ENCODE assay signal across 25 cellular contexts in the genomic region with DNA sequence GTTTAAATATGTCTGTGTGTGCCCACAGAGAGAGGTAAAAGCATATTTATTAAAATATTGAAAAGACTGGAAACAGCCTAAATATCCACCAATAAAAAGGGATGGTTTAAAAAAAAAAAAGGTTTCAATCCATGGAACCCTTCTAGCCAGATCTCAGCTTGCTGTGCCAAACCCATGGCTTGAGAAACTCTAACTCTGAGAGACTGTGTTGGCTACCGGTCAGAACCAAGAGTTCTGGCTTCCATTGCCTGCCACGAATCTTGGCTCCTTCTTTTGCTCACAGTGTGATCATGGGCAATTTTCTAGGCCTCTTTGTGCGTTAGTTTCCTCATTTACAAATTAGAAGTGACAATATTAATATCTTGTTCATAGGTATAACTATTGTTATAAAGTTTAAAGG.
"Had no signal": no experiment of that assay in that cellular context is flagged by ENCODE, and none has a peak within 500 bp of the region (broad histone marks: within the 10 kb centered on the region; RNA-seq: fewer than 3 reads in every experiment).

No MANE protein-coding gene starts in this region.

- H3K4me1 ChIP-seq: colonic mucosa, esophagus squamous epithelium, left lung, thyroid gland had no signal

- H3K9me3 Mint-ChIP-seq: activated B cell treated with CpG ODN at 0.5 μM for 24 hours; activated naive CD8-positive, alpha-beta T cell treated with anti-CD3 and anti-CD28 coated beads for 36 hours; activated T-cell treated with anti-CD3 and anti-CD28 coated beads, Interleukin-2, amount 50 U/mL, for 24 hours; effector memory CD8-positive, alpha-beta T cell; immature natural killer cell; neural crest cell had no signal

- H3K27ac ChIP-seq: colonic mucosa, dorsolateral prefrontal cortex, esophagus squamous epithelium, hepatocyte, left lung, thyroid gland had no signal

- H3K27me3 ChIP-seq: colonic mucosa, hepatocyte, left lung, thyroid gland had no signal

- H3K9me3 ChIP-seq: colonic mucosa, esophagus squamous epithelium, left lung, thyroid gland had no signal

- H3K36me3 ChIP-seq: colonic mucosa, esophagus squamous epithelium, left lung, thyroid gland had no signal

- H3K4me3 ChIP-seq: colonic mucosa, dorsolateral prefrontal cortex, esophagus squamous epithelium, hepatocyte, left lung, thyroid gland had no signal

- H3K27me3 Mint-ChIP-seq: activated B cell treated with CpG ODN at 0.5 μM for 24 hours; activated naive CD8-positive, alpha-beta T cell treated with anti-CD3 and anti-CD28 coated beads for 36 hours had no signal

- H3K36me3 Mint-ChIP-seq: activated naive CD8-positive, alpha-beta T cell treated with anti-CD3 and anti-CD28 coated beads for 36 hours; immature natural killer cell had no signal

- H3K27ac Mint-ChIP-seq: activated B cell treated with CpG ODN at 0.5 μM for 24 hours; activated CD4-positive, alpha-beta T cell treated with anti-CD3 and anti-CD28 coated beads for 36 hours; activated naive CD8-positive, alpha-beta T cell treated with anti-CD3 and anti-CD28 coated beads for 36 hours; activated T-cell treated with anti-CD3 and anti-CD28 coated beads, Interleukin-2, amount 50 U/mL, for 24 hours; effector memory CD8-positive, alpha-beta T cell; immature natural killer cell had no signal

- H3K4me1 Mint-ChIP-seq: activated B cell treated with CpG ODN at 0.5 μM for 24 hours; activated CD4-positive, alpha-beta T cell treated with anti-CD3 and anti-CD28 coated beads for 36 hours; activated naive CD8-positive, alpha-beta T cell treated with anti-CD3 and anti-CD28 coated beads for 36 hours; immature natural killer cell; neural crest cell had no signal

- H3K4me3 Mint-ChIP-seq: activated B cell treated with CpG ODN at 0.5 μM for 24 hours; activated CD4-positive, alpha-beta T cell treated with anti-CD3 and anti-CD28 coated beads for 36 hours; activated naive CD8-positive, alpha-beta T cell treated with anti-CD3 and anti-CD28 coated beads for 36 hours; activated T-cell treated with anti-CD3 and anti-CD28 coated beads, Interleukin-2, amount 50 U/mL, for 24 hours; effector memory CD8-positive, alpha-beta T cell; immature natural killer cell; neural crest cell had no signal

- ATAC-seq: activated CD4-positive, alpha-beta T cell treated with anti-CD3 and anti-CD28 coated beads for 36 hours; effector memory CD8-positive, alpha-beta T cell; left lung; stimulated activated naive CD8-positive, alpha-beta T cell treated with anti-CD3 and anti-CD28 coated beads, Interleukin-15, Interleukin-2, amounts not matched to agents 100 U/mL and 50 U/mL, for 24 hours had no signal

- DNase-seq: activated B cell treated with CpG ODN at 0.5 μM for 24 hours; activated CD4-positive, alpha-beta T cell treated with anti-CD3 and anti-CD28 coated beads for 36 hours; activated CD4-positive, alpha-beta T cell treated with anti-CD3 and anti-CD28 coated beads, Interleukin-2, amount 50 U/mL, for 4 hours; activated CD8-positive, alpha-beta memory T cell treated with anti-CD3 and anti-CD28 coated beads for 24 hours; activated CD8-positive, alpha-beta memory T cell treated with anti-CD3 and anti-CD28 coated beads, Interleukin-2, amount 50 U/mL, for 4 hours; activated naive CD4-positive, alpha-beta T cell treated with Interleukin-2 at 50 U/mL for 16 hours; activated naive CD8-positive, alpha-beta T cell treated with anti-CD3 and anti-CD28 coated beads for 36 hours; activated T-cell treated with anti-CD3 and anti-CD28 coated beads, Interleukin-2, amount 50 U/mL, for 24 hours; colonic mucosa; dorsolateral prefrontal cortex; effector memory CD8-positive, alpha-beta T cell; esophagus squamous epithelium; immature natural killer cell; left lung; mammary epithelial cell; occipital lobe; posterior cingulate gyrus; retina; stimulated activated CD4-positive, alpha-beta T cell treated with anti-CD3 and anti-CD28 coated beads, Interleukin-12 subunit alpha, Interleukin-12 subunit beta, amount 100 ng/mL, for 4 hours; stimulated activated CD4-positive, alpha-beta T cell treated with anti-CD3 and anti-CD28 coated beads, Interleukin-4, amount 100 ng/mL, for 4 hours; stimulated activated naive CD8-positive, alpha-beta T cell treated with anti-CD3 and anti-CD28 coated beads, Interleukin-15, Interleukin-2, amounts not matched to agents 100 U/mL and 50 U/mL, for 24 hours; T-helper 9 cell; thyroid gland had no signal
